In the genomic region with DNA sequence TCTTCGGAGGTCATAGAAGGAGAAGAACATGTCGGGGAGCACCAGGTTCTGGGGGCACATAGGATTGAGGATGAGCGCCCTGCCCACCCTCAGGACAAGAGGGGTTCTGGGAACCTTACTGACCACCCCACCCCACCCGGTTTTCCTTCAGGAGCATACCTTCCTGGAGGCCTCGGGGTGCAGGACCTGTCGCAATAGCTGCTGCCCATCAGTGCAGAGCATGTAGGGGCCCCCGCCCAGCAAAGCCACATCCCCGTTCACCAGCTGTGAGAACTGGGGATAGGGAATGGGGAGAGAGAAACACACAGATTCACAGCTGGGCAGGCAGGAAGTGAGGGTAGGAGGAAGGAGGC, we compare ENCODE assay signal across 12 cellular contexts. TPM values are rescaled to one million over a fixed set of nuclear protein-coding genes. Genes with fewer than 3 reads are reported as not detected.
DNase-seq lines count a peak whose midpoint lies in the region; TF ChIP-seq lines count a peak whose summit lies in the region.
"Had no signal": no experiment of that assay in that cellular context is flagged by ENCODE, and none has a peak within 500 bp of the region (broad histone marks: within the 10 kb centered on the region; RNA-seq: fewer than 3 reads in every experiment).

No MANE protein-coding gene starts in this region.

- H3K27ac Mint-ChIP-seq in mesothelial cell of epicardium (peak overlapping the region; percentile 71), type B pancreatic cell (peak overlapping the region; percentile 98)

- DNase-seq in activated effector memory CD4-positive, alpha-beta T cell treated with anti-CD3 and anti-CD28 coated beads, Interleukin-2, amount 50 U/mL, for 16 hours = peak; percentile 62
- DNase-seq in activated effector memory CD4-positive, alpha-beta T cell treated with Interleukin-2 at 50 U/mL for 16 hours = no peak
- DNase-seq in coronary artery (ENCODE audit: low spot score) = peak; percentile 72
- DNase-seq in mesothelial cell of epicardium (ENCODE audit: low spot score in 2 of 2, unreplicated experiment in 2 of 2) = no peak
- no peak for DNase-seq in type B pancreatic cell (ENCODE audit: extremely low spot score, unreplicated experiment)
- DNase-seq in NCI-H146 treated with DMSO at 0.1 percent for 48 hours (lab: John Stamatoyannopoulos, UW; ENCODE audit: unreplicated experiment) = no peak
- no peak for DNase-seq in NK-92 treated with Interleukin-12 subunit alpha and Interleukin-12 subunit beta, amount 100 ng/mL, for 24 hours (lab: John Stamatoyannopoulos, UW)
- DNase-seq in NCI-H446 (lab: John Stamatoyannopoulos, UW) = no peak
- DNase-seq: NCI-H1694 treated with DMSO at 0.1 percent for 48 hours, T-helper 1 cell had no signal

- H3K4me1 Mint-ChIP-seq in mesothelial cell of epicardium (peaks cover 34% of the 10 kb centered on the region), type B pancreatic cell (ENCODE audit: unreplicated experiment) (peaks cover 14% of the 10 kb centered on the region)

- peaks cover 5% of the 10 kb centered on the region for H3K36me3 Mint-ChIP-seq in mesothelial cell of epicardium
- peaks cover 11% of the 10 kb centered on the region for H3K36me3 Mint-ChIP-seq in type B pancreatic cell

- H3K4me3 Mint-ChIP-seq in mesothelial cell of epicardium = peak overlapping the region; percentile 63
- peak overlapping the region; percentile 93 for H3K4me3 Mint-ChIP-seq in type B pancreatic cell

- TF ChIP-seq CTCF in coronary artery (IDR thresholded peaks at IDR 0.05) = no peak
- TF ChIP-seq CTCF in mesothelial cell of epicardium (IDR thresholded peaks at IDR 0.05; ENCODE audit: unreplicated experiment) = no peak
- TF ChIP-seq CTCF in type B pancreatic cell (conservative IDR thresholded peaks at IDR 0.05) = no peak

- peak overlapping the region in 1 of 2 donors; percentile 9 for H3K27ac ChIP-seq in coronary artery
- H3K27ac ChIP-seq: uterus had no signal

- H3K9me3 Mint-ChIP-seq in mesothelial cell of epicardium = no peaks in the 10 kb centered on the region
- no peaks in the 10 kb centered on the region for H3K9me3 Mint-ChIP-seq in type B pancreatic cell

- H3K27me3 Mint-ChIP-seq in mesothelial cell of epicardium (ENCODE audit: low read depth) = peaks cover 31% of the 10 kb centered on the region
- H3K27me3 Mint-ChIP-seq in type B pancreatic cell = peaks cover 34% of the 10 kb centered on the region

- H3K4me3 ChIP-seq in coronary artery = no peak overlapping the region
- H3K4me3 ChIP-seq: A549, uterus had no signal

RNA-seq across cellular contexts. Expression of a gene that starts 2.1 kb away (rescaled TPM):
- total RNA-seq in mesothelial cell of epicardium = 32.4 to 34.7 TPM (median 33.6 TPM) in 3 replicates
- 65.6 and 150 TPM in 2 replicates for total RNA-seq in type B pancreatic cell (ENCODE audit: low replicate concordance)

RNA-seq across cellular contexts. Expression of a gene that starts 11.4 kb away (rescaled TPM):
- total RNA-seq in mesothelial cell of epicardium = 19.4 to 19.9 TPM (median 19.8 TPM) in 3 replicates
- 20.1 and 22.1 TPM in 2 replicates for total RNA-seq in type B pancreatic cell (ENCODE audit: low replicate concordance)

RNA-seq across cellular contexts. Expression of a gene that starts 30.5 kb away (rescaled TPM):
- total RNA-seq in mesothelial cell of epicardium (66.0 to 73.2 TPM (median 70.4 TPM) in 3 replicates), type B pancreatic cell (ENCODE audit: low replicate concordance) (41.1 and 47.3 TPM in 2 replicates)

Comparison
In these comparisons a context has a peak if more than half of its experiments do, and no peak if none do; other contexts are left out.
1. DNase-seq: peak in activated effector memory CD4-positive, alpha-beta T cell treated with anti-CD3 and anti-CD28 coated beads, Interleukin-2, amount 50 U/mL, for 16 hours (single experiment) and coronary artery (single experiment); none in activated effector memory CD4-positive, alpha-beta T cell treated with Interleukin-2 at 50 U/mL for 16 hours (single experiment), mesothelial cell of epicardium (0 of 2), type B pancreatic cell (single experiment), NCI-H146 treated with DMSO at 0.1 percent for 48 hours (single experiment), NK-92 treated with Interleukin-12 subunit alpha and Interleukin-12 subunit beta, amount 100 ng/mL, for 24 hours (single experiment) and NCI-H446 (0 of 2).